Comparison of ENCODE assay signal across 1 cellular context in the genomic region with DNA sequence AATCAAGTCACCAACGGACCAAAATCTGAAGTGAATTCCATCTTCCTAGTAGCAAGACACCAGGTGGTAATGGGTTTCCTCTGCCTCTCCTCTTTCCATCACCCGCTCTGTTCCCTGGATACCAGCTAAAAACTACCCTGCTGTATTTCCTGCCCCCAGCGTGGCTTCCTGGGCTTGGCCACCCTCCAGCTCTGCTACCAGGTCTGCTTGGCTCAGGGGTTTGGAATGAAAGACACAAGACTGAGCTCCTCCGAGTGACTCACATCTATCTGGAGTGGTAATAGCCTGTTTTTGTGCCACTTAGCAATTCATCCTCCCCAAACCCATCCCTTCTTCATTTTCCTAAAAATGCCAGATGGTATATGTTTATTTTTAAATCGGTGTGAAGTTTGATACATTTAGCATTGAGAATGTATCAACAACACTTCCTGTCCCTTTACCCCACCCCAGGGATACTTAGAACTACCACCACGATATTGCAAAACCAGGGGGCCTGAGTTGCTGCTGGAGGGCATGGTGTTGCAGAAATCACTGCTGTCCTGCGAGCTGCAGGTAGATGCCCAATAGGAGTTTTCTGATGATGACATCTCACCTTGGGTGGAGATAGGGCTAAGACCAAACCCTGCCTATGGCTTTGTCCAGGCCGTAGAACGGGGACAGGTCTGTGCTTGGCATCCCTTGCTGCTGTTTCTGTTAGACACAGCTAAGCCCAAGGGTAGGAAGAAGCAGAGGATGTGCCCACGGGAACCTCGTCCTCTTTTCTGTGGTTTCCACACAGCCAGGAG.
A peak's percentile ranks its signal among the peaks of the same experiment; 100 is the strongest.
TF ChIP-seq lines count a peak whose summit lies in the region.

No MANE protein-coding gene starts in this region.

TF ChIP-seq in HCT116, 20 proteins besides CTCF, POLR2A, EP300 and RAD21:
- TF ChIP-seq CEBPB (IDR thresholded peaks at IDR 0.05; ENCODE audit: low read depth) (peak; percentile 18; the same call in 1 of the 2 replicates), FOSL1 (IDR thresholded peaks at IDR 0.05; ENCODE audit: low read depth) (peak; percentile 72), POLR2AphosphoS5 (IDR thresholded peaks at IDR 0.05; ENCODE audit: low read depth, low read length) (peak; percentile 22; the same call in 1 of the 2 replicates), CBX3 (IDR thresholded peaks at IDR 0.05; ENCODE audit: low read depth) (peak; percentile 51; the same call in 1 of the 2 replicates), JUND (IDR thresholded peaks at IDR 0.05) (peak; percentile 67; the same call in 1 of the 2 replicates), EZH2phosphoT487 (IDR thresholded peaks at IDR 0.05; ENCODE audit: borderline replicate concordance) (no peak), ZNF274 (IDR thresholded peaks at IDR 0.05; ENCODE audit: low read depth, low read length) (no peak), SP1 (IDR thresholded peaks at IDR 0.05; ENCODE audit: low read depth) (peak; percentile 59; the same call in 1 of the 2 replicates)
- TF ChIP-seq, protein P1, sequence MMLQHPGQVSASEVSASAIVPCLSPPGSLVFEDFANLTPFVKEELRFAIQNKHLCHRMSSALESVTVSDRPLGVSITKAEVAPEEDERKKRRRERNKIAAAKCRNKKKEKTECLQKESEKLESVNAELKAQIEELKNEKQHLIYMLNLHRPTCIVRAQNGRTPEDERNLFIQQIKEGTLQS (IDR thresholded peaks at IDR 0.05): no peak
